12 cellular contexts compared by ENCODE assay signal in the genomic region with DNA sequence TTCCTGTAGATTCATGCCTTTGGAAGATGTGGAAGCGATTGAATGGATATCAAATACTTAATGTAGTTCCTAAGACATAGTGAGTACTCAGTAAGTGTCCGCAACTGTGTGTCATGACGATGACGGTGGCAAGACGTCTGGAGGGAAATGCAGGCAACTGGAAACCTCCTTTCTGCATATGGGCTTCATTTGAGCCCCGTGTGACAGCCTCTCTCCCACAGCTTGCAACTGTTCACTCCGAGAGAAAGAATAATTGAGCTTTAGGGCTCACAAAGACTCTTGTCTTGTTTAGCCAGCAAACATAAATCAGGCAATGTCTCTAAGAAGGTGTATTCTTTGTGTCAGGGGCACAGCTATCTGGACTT. TPM values are rescaled to one million over a fixed set of nuclear protein-coding genes. Genes with fewer than 3 reads are reported as not detected.
DNase-seq lines count a peak whose midpoint lies in the region; ATAC-seq, FAIRE-seq and TF ChIP-seq lines count a peak whose summit lies in the region.
"Had no signal": no experiment of that assay in that cellular context is flagged by ENCODE, and none has a peak within 500 bp of the region (broad histone marks: within the 10 kb centered on the region; RNA-seq: fewer than 3 reads in every experiment).

No MANE protein-coding gene starts in this region.

- FAIRE-seq in A549 (lab: Jason Lieb, UNC): no peak
- FAIRE-seq: GM12892 had no signal

- H3K27ac Mint-ChIP-seq in nephron progenitor cell: peak overlapping the region; percentile 64
- no peak overlapping the region for H3K27ac Mint-ChIP-seq in stimulated activated memory B cell treated with anti-CD40 and anti-IgM and Interleukin-4, amounts not matched to agents 10 μg/mL and 1 μg/mL and 100 μg/mL, for 72 hours
- H3K27ac Mint-ChIP-seq: natural killer cell had no signal

- peaks cover 32% of the 10 kb centered on the region for H3K4me1 Mint-ChIP-seq in nephron progenitor cell
- peaks cover 20% of the 10 kb centered on the region for H3K4me1 Mint-ChIP-seq in stimulated activated memory B cell treated with anti-CD40 and anti-IgM and Interleukin-4, amounts not matched to agents 10 μg/mL and 1 μg/mL and 100 μg/mL, for 72 hours

- TF ChIP-seq CTCF in A549 (IDR thresholded peaks at IDR 0.05) (no peak), esophagus squamous epithelium (IDR thresholded peaks at IDR 0.05) (no peak), nephron progenitor cell (IDR thresholded peaks at IDR 0.05) (no peak), Peyer's patch (IDR thresholded peaks at IDR 0.05) (no peak)

- TF ChIP-seq POLR2A in A549 (IDR thresholded peaks at IDR 0.05; ENCODE audit: low read length) (no peak), esophagus squamous epithelium (IDR thresholded peaks at IDR 0.05) (no peak), Peyer's patch (IDR thresholded peaks at IDR 0.05) (no peak)

- H3K4me1 ChIP-seq in A549 (peaks cover 29% of the 10 kb centered on the region), esophagus squamous epithelium (peaks cover 0 to 18% (median 5%) of the 10 kb centered on the region in 3 donors), Peyer's patch (no peaks in the 10 kb centered on the region)

- POLR2A ChIA-PET in A549 (lab: Yijun Ruan, JAX): interaction anchor here (1.6 kb wide), 1 partner anchor 37 kb away, joined by 5 read pairs; a partner anchor contains a TSS

- no peak for TF ChIP-seq RAD21 in A549 (conservative IDR thresholded peaks at IDR 0.05 in 1 of 2, IDR thresholded peaks at IDR 0.05 in 1 of 2)

- TF ChIP-seq EP300 in A549 (IDR thresholded peaks at IDR 0.05): no peak

- H3K27ac ChIP-seq in A549: peak overlapping the region; percentile 73 to 80
- H3K27ac ChIP-seq in esophagus squamous epithelium: peak overlapping the region in 3 of 4 donors; percentile 55
- peak overlapping the region in 2 of 4 donors; percentile 30 to 44 for H3K27ac ChIP-seq in Peyer's patch
- H3K27ac ChIP-seq: BLaER1 had no signal

- H3K9me3 ChIP-seq in A549 (no peaks in the 10 kb centered on the region), esophagus squamous epithelium (no peaks in the 10 kb centered on the region), Peyer's patch (no peaks in the 10 kb centered on the region)
- H3K9me3 ChIP-seq: BLaER1 had no signal

- peaks cover 6% of the 10 kb centered on the region for H3K36me3 Mint-ChIP-seq in nephron progenitor cell (ENCODE audit: low read depth)
- no peaks in the 10 kb centered on the region for H3K36me3 Mint-ChIP-seq in stimulated activated memory B cell treated with anti-CD40 and anti-IgM and Interleukin-4, amounts not matched to agents 10 μg/mL and 1 μg/mL and 100 μg/mL, for 72 hours
- H3K36me3 Mint-ChIP-seq: natural killer cell had no signal

- CTCF ChIA-PET in A549 (lab: Yijun Ruan, JAX): interaction anchor here (0.6 to 1.6 kb wide), 7 partner anchors 8 to 265 kb away, joined by 3 to 4 read pairs (median 3); a partner anchor contains a TSS

- peak overlapping the region; percentile 40 for H3K4me2 ChIP-seq in A549
- H3K4me2 ChIP-seq: BLaER1 had no signal

- H3K36me3 ChIP-seq in esophagus squamous epithelium (no peaks in the 10 kb centered on the region), Peyer's patch (no peaks in the 10 kb centered on the region)
- H3K36me3 ChIP-seq: BLaER1 had no signal

- H3K4me3 ChIP-seq in A549 (no peak overlapping the region), esophagus squamous epithelium (no peak overlapping the region), Peyer's patch (no peak overlapping the region)
- H3K4me3 ChIP-seq: BLaER1 had no signal

- no peak for DNase-seq in A549 (ENCODE audit: low read depth in 1 of 2, low spot score in 1 of 2)
- peak; percentile 32 for DNase-seq in NCI-H2227 (lab: John Stamatoyannopoulos, UW; ENCODE audit: unreplicated experiment)
- no peak for DNase-seq in esophagus squamous epithelium (lab: John Stamatoyannopoulos, UW)
- no peak for DNase-seq in nephron progenitor cell
- no peak for DNase-seq in NCI-H1694 treated with DMSO at 0.1 percent for 48 hours (lab: John Stamatoyannopoulos, UW)
- DNase-seq in Peyer's patch: no peak
- DNase-seq: natural killer cell, NCI-H2029 had no signal

- intact Hi-C loops in esophagus squamous epithelium (cut with DNase I): no loop called here

- ATAC-seq in A549 (peak; percentile 13 to 26; a peak in 1 of 6 replicates), GM18868 (IDR thresholded peaks at IDR 0.05; ENCODE audit: unreplicated experiment) (no peak)
- ATAC-seq in stimulated activated memory B cell treated with anti-CD40 and anti-IgM and Interleukin-4, amounts not matched to agents 10 μg/mL and 1 μg/mL and 100 μg/mL, for 72 hours: no peak
- ATAC-seq: natural killer cell had no signal

- H3K27me3 ChIP-seq in esophagus squamous epithelium (no peaks in the 10 kb centered on the region), Peyer's patch (no peaks in the 10 kb centered on the region)
- H3K27me3 ChIP-seq: BLaER1 had no signal

- no peaks in the 10 kb centered on the region for H3K9me3 Mint-ChIP-seq in nephron progenitor cell
- no peaks in the 10 kb centered on the region for H3K9me3 Mint-ChIP-seq in stimulated activated memory B cell treated with anti-CD40 and anti-IgM and Interleukin-4, amounts not matched to agents 10 μg/mL and 1 μg/mL and 100 μg/mL, for 72 hours
- H3K9me3 Mint-ChIP-seq: natural killer cell had no signal

- whole genome bisulfite sequencing in A549 (ENCODE audit: missing lambda C conversion rate): 80% methylated on average over 7 of the region's 7 CpGs
- WGBS in esophagus squamous epithelium, 2 donors: 63 to 70% methylated on average over 6 to 7 of the region's 7 CpGs

- peaks cover 3% of the 10 kb centered on the region for H3K27me3 Mint-ChIP-seq in nephron progenitor cell (ENCODE audit: low read depth, poor library complexity)
- H3K27me3 Mint-ChIP-seq in stimulated activated memory B cell treated with anti-CD40 and anti-IgM and Interleukin-4, amounts not matched to agents 10 μg/mL and 1 μg/mL and 100 μg/mL, for 72 hours: no peaks in the 10 kb centered on the region

- H3K4me3 Mint-ChIP-seq in nephron progenitor cell: peak overlapping the region; percentile 37
- no peak overlapping the region for H3K4me3 Mint-ChIP-seq in stimulated activated memory B cell treated with anti-CD40 and anti-IgM and Interleukin-4, amounts not matched to agents 10 μg/mL and 1 μg/mL and 100 μg/mL, for 72 hours
- H3K4me3 Mint-ChIP-seq: natural killer cell had no signal

TF ChIP-seq in A549, 52 proteins besides CTCF, POLR2A, EP300 and RAD21:
- no peak for TF ChIP-seq ZC3H11A (IDR thresholded peaks at IDR 0.05)
- TF ChIP-seq, protein P1, sequence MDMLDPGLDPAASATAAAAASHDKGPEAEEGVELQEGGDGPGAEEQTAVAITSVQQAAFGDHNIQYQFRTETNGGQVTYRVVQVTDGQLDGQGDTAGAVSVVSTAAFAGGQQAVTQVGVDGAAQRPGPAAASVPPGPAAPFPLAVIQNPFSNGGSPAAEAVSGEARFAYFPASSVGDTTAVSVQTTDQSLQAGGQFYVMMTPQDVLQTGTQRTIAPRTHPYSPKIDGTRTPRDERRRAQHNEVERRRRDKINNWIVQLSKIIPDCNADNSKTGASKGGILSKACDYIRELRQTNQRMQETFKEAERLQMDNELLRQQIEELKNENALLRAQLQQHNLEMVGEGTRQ (IDR thresholded peaks at IDR 0.05): no peak
- TF ChIP-seq RFX5 (IDR thresholded peaks at IDR 0.05): no peak
- TF ChIP-seq SMC3 (IDR thresholded peaks at IDR 0.05): no peak
- no peak for TF ChIP-seq KDM1A (IDR thresholded peaks at IDR 0.05; ENCODE audit: low read depth)
- TF ChIP-seq KDM5A (IDR thresholded peaks at IDR 0.05): no peak
- no peak for TF ChIP-seq HDAC2 (IDR thresholded peaks at IDR 0.05)

RNA-seq across cellular contexts. Expression of a gene that starts 7.0 kb away (rescaled TPM):
- polyA plus RNA-seq in A549 (2011; rRNA removed) (1.4 and 1.7 TPM in 2 replicates), A549 (2017; fragmentation: RNase III; extraction: RNeasy Plus Mini Kit Qiagen cat#74134 plus additional on column Dnase treatment) (0.66 to 1.2 TPM (median 0.94 TPM) in 3 replicates)
- 0.81 and 1.0 TPM in 2 replicates for polyA plus RNA-seq in A549 (2012; cell fraction: cytosol; rRNA removed)
- polyA plus RNA-seq in A549 (2012; cell fraction: nucleus; rRNA removed): 1.3 and 2.1 TPM in 2 replicates
- 3.4 and 5.7 TPM in 2 replicates for polyA minus RNA-seq in A549 (2011; rRNA and poly(A)+ RNA removed)
- total RNA-seq in esophagus squamous epithelium (1 to 10 TPM in 3 of 4 donors, under 1 TPM in 1; 0.34 to 2.9 (median 2.2) TPM), Peyer's patch (1 to 10 TPM in 1 of 4 donors, under 1 TPM in 2, not detected in 1; 0.67 to 1.1 (median 0.95) TPM)

RNA-seq across cellular contexts. Expression of a gene that starts 36.8 kb away (rescaled TPM):
- polyA plus RNA-seq in A549 (2011; rRNA removed) (81.4 and 89.3 TPM in 2 replicates), A549 (2017; fragmentation: RNase III; extraction: RNeasy Plus Mini Kit Qiagen cat#74134 plus additional on column Dnase treatment) (147 to 164 TPM (median 154 TPM) in 3 replicates)
- polyA plus RNA-seq in A549 (2012; cell fraction: cytosol; rRNA removed): 215 and 228 TPM in 2 replicates
- 141 and 143 TPM in 2 replicates for polyA plus RNA-seq in A549 (2012; cell fraction: nucleus; rRNA removed)
- polyA minus RNA-seq in A549 (2011; rRNA and poly(A)+ RNA removed): 32.1 and 48.0 TPM in 2 replicates
- total RNA-seq in esophagus squamous epithelium (100 to 1,000 TPM in 1 of 4 donors, 10 to 100 TPM in 3; 52.1 to 104 (median 71.4) TPM), Peyer's patch (10 to 100 TPM; 33.1 to 47.7 (median 37.8) TPM)

Comparison
In these comparisons a context has a peak if more than half of its experiments do, and no peak if none do; other contexts are left out.
1. ATAC-seq: peak in A549 (2 of 2); none in stimulated activated memory B cell treated with anti-CD40 and anti-IgM and Interleukin-4, amounts not matched to agents 10 μg/mL and 1 μg/mL and 100 μg/mL, for 72 hours (single experiment) and GM18868 (single experiment).